ENCODE assay signal across 1 cellular context in the genomic region with DNA sequence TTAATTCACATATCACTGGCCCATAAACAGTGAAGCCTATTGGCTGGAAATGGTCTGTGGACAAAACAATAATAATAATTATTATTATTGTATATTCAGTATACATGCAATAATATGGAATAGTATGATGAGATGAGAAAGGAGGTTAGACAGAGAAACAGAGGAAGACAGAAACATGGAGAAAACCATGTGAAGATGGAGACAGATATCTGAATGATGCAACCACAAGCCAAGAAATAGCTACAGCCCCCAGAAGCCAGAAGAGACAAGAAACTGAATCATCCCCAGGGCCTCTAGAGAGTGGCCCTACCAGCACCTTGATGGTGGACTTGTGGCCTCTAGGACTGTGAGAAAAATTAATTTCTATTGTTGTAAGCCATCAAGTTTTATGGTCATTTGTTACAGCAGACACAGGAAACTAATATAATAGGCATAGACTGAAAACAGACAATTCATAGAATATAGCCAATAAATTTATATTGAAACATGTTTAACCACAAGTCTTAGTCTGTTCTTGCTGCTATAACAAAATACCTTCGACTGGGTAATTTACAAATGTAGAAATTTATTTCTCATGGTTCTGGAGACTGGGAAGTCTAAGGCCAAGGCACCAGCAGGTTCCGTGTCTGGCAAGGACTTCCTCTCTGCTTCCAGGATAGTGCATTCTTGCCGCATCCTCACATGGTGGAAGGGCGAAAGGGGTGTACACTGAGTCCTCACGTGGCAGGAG.
TF ChIP-seq lines count a peak whose summit lies in the region.

No MANE protein-coding gene starts in this region.

TF ChIP-seq in K562, 482 proteins besides CTCF, POLR2A, EP300 and RAD21 (continued from another document):
- no peak for TF ChIP-seq NONO (IDR thresholded peaks at IDR 0.05; ENCODE audit: low read depth in 2 of 2, low read length in 1 of 2)
- TF ChIP-seq, protein P1, sequence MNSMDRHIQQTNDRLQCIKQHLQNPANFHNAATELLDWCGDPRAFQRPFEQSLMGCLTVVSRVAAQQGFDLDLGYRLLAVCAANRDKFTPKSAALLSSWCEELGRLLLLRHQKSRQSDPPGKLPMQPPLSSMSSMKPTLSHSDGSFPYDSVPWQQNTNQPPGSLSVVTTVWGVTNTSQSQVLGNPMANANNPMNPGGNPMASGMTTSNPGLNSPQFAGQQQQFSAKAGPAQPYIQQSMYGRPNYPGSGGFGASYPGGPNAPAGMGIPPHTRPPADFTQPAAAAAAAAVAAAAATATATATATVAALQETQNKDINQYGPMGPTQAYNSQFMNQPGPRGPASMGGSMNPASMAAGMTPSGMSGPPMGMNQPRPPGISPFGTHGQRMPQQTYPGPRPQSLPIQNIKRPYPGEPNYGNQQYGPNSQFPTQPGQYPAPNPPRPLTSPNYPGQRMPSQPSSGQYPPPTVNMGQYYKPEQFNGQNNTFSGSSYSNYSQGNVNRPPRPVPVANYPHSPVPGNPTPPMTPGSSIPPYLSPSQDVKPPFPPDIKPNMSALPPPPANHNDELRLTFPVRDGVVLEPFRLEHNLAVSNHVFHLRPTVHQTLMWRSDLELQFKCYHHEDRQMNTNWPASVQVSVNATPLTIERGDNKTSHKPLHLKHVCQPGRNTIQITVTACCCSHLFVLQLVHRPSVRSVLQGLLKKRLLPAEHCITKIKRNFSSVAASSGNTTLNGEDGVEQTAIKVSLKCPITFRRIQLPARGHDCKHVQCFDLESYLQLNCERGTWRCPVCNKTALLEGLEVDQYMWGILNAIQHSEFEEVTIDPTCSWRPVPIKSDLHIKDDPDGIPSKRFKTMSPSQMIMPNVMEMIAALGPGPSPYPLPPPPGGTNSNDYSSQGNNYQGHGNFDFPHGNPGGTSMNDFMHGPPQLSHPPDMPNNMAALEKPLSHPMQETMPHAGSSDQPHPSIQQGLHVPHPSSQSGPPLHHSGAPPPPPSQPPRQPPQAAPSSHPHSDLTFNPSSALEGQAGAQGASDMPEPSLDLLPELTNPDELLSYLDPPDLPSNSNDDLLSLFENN (IDR thresholded peaks at IDR 0.05; ENCODE audit: low read depth in 2 of 2, low read length in 2 of 2), result no peak
- TF ChIP-seq MYNN (IDR thresholded peaks at IDR 0.05), result no peak
- no peak for TF ChIP-seq MYNN (CRISPR knock-in tag; IDR thresholded peaks at IDR 0.05)
- TF ChIP-seq CXXC5 (CRISPR knock-in tag; IDR thresholded peaks at IDR 0.05), result peak; percentile 63
- TF ChIP-seq PTRF (tag; IDR thresholded peaks at IDR 0.05), result 0 out of 2 replicates have a peak, but pooled peaks have one; percentile 42
- peak; percentile 62 for TF ChIP-seq POLR2H (tag; IDR thresholded peaks at IDR 0.05; ENCODE audit: low read depth)
- peak; percentile 68 for TF ChIP-seq SMAD4 (CRISPR knock-in tag; conservative IDR thresholded peaks at IDR 0.05)
- TF ChIP-seq ZNF766 (CRISPR knock-in tag; conservative IDR thresholded peaks at IDR 0.05), result 0 out of 2 replicates have a peak, but pooled peaks have one; percentile 23
- no peak for TF ChIP-seq ZBTB1 (CRISPR knock-in tag; IDR thresholded peaks at IDR 0.05; ENCODE audit: borderline replicate concordance, low read depth)
- TF ChIP-seq, protein P2, sequence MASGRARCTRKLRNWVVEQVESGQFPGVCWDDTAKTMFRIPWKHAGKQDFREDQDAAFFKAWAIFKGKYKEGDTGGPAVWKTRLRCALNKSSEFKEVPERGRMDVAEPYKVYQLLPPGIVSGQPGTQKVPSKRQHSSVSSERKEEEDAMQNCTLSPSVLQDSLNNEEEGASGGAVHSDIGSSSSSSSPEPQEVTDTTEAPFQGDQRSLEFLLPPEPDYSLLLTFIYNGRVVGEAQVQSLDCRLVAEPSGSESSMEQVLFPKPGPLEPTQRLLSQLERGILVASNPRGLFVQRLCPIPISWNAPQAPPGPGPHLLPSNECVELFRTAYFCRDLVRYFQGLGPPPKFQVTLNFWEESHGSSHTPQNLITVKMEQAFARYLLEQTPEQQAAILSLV (tag; IDR thresholded peaks at IDR 0.05), result peak; percentile 73; the same call in 1 of the 2 replicates
- peak; percentile 74 for TF ChIP-seq JUND (IDR thresholded peaks at IDR 0.05; ENCODE audit: borderline replicate concordance, low read depth, low read length)
- 0 out of 3 replicates have a peak, but pooled peaks have one; percentile 24 for TF ChIP-seq JUND (tag; IDR thresholded peaks at IDR 0.05; ENCODE audit: borderline replicate concordance, low read depth, low read length)
- TF ChIP-seq JUN (IDR thresholded peaks at IDR 0.05; ENCODE audit: borderline replicate concordance, low read depth, low read length), result peak; percentile 42; the same call in 1 of the 2 replicates
- no peak for TF ChIP-seq JUN (CRISPR knock-in tag; IDR thresholded peaks at IDR 0.05; ENCODE audit: borderline replicate concordance)
- TF ChIP-seq DMBX1 (CRISPR knock-in tag; IDR thresholded peaks at IDR 0.05; ENCODE audit: borderline replicate concordance), result peak; percentile 71; the same call in 1 of the 2 replicates
- TF ChIP-seq CEBPG (CRISPR knock-in tag; IDR thresholded peaks at IDR 0.05), result peak; percentile 77
- peak; percentile 40 to 92; a peak in 3 of 4 replicates for TF ChIP-seq CEBPG (tag; conservative IDR thresholded peaks at IDR 0.05 in 1 of 2, IDR thresholded peaks at IDR 0.05 in 1 of 2)
- no peak for TF ChIP-seq ZNF41 (CRISPR knock-in tag; conservative IDR thresholded peaks at IDR 0.05)
- no peak for TF ChIP-seq NR2C1 (IDR thresholded peaks at IDR 0.05)
- peak; percentile 64 for TF ChIP-seq NR2C1 (tag; IDR thresholded peaks at IDR 0.05)
- TF ChIP-seq ATF7 (IDR thresholded peaks at IDR 0.05), result peak; percentile 56; the same call in 1 of the 2 replicates
- TF ChIP-seq GABPB2 (CRISPR knock-in tag; conservative IDR thresholded peaks at IDR 0.05), result no peak
- peak; percentile 32; the same call in 1 of the 2 replicates for TF ChIP-seq SMARCA4 (IDR thresholded peaks at IDR 0.05)
- peak; percentile 29 for TF ChIP-seq BRD9 (IDR thresholded peaks at IDR 0.05; ENCODE audit: low read depth, partially characterized antibody)
- TF ChIP-seq MYC (IDR thresholded peaks at IDR 0.05; ENCODE audit: low read depth, low read length), result peak; percentile 65
- TF ChIP-seq MYC (CRISPR knock-in tag; IDR thresholded peaks at IDR 0.05; ENCODE audit: borderline replicate concordance, low read depth), result no peak
- TF ChIP-seq CBFB (CRISPR knock-in tag; IDR thresholded peaks at IDR 0.05), result no peak
